Comparison of ENCODE assay signal across 1 cellular context in genomic region chr1:62783736-62784508, GRCh38.
TF ChIP-seq lines count a peak whose summit lies in the region.

Gene ATG4C (plus strand): TSS chr1:62784132. CDS start chr1:62803787, 19,655 bp downstream.

TF ChIP-seq in HepG2, 621 proteins besides CTCF, POLR2A, EP300 and RAD21 (continued from another document and continues in another):
- no peak; the same call in 1 of the 2 replicates for TF ChIP-seq HIC2 (CRISPR knock-in tag; IDR thresholded peaks at IDR 0.05; ENCODE audit: low read depth)
- TF ChIP-seq SATB2 (CRISPR knock-in tag; IDR thresholded peaks at IDR 0.05) = no peak
- TF ChIP-seq ZBTB7A (CRISPR knock-in tag; IDR thresholded peaks at IDR 0.05) = no peak
- TF ChIP-seq ZNF616 (CRISPR knock-in tag; IDR thresholded peaks at IDR 0.05; ENCODE audit: low read depth) = peak; percentile 36; the same call in 1 of the 2 replicates
- TF ChIP-seq KDM6A (CRISPR knock-in tag; IDR thresholded peaks at IDR 0.05; ENCODE audit: low read depth) = no peak
- no peak for TF ChIP-seq ZSCAN30 (CRISPR knock-in tag; IDR thresholded peaks at IDR 0.05)
- no peak for TF ChIP-seq ZBTB39 (CRISPR knock-in tag; IDR thresholded peaks at IDR 0.05)
- 0 out of 2 replicates have a peak, but pooled peaks have one; percentile 22 for TF ChIP-seq EED (CRISPR knock-in tag; IDR thresholded peaks at IDR 0.05)
- peak; percentile 85 for TF ChIP-seq TBX2 (CRISPR knock-in tag; IDR thresholded peaks at IDR 0.05; ENCODE audit: borderline replicate concordance)
- TF ChIP-seq KAT7 (CRISPR knock-in tag; IDR thresholded peaks at IDR 0.05; ENCODE audit: borderline replicate concordance) = peak; percentile 91; the same call in 1 of the 2 replicates
- peak; percentile 79 for TF ChIP-seq YY1 (IDR thresholded peaks at IDR 0.05; ENCODE audit: insufficient read depth, insufficient replicate concordance, low read depth, low read length)
- TF ChIP-seq ZBTB20 (CRISPR knock-in tag; IDR thresholded peaks at IDR 0.05; ENCODE audit: borderline replicate concordance, low read depth) = 0 out of 2 replicates have a peak, but pooled peaks have one; percentile 23
- TF ChIP-seq GFI1 (CRISPR knock-in tag; IDR thresholded peaks at IDR 0.05; ENCODE audit: borderline replicate concordance) = peak; percentile 36; the same call in 1 of the 2 replicates
- TF ChIP-seq USF2 (IDR thresholded peaks at IDR 0.05; ENCODE audit: low read depth, low read length) = no peak
- no peak for TF ChIP-seq USF2 (CRISPR knock-in tag; IDR thresholded peaks at IDR 0.05; ENCODE audit: borderline replicate concordance)
- no peak for TF ChIP-seq AHR (CRISPR knock-in tag; IDR thresholded peaks at IDR 0.05)
- no peak for TF ChIP-seq TEAD2 (CRISPR knock-in tag; IDR thresholded peaks at IDR 0.05)
- peak; percentile 40; the same call in 1 of the 2 replicates for TF ChIP-seq RXRA (CRISPR knock-in tag; IDR thresholded peaks at IDR 0.05)
- 0 out of 2 replicates have a peak, but pooled peaks have one; percentile 49 for TF ChIP-seq CREB3 (CRISPR knock-in tag; IDR thresholded peaks at IDR 0.05)
- TF ChIP-seq PHF8 (CRISPR knock-in tag; IDR thresholded peaks at IDR 0.05) = peak; percentile 95
- no peak; the same call in 1 of the 2 replicates for TF ChIP-seq MIER3 (CRISPR knock-in tag; IDR thresholded peaks at IDR 0.05; ENCODE audit: borderline replicate concordance)
- TF ChIP-seq ZNF282 (IDR thresholded peaks at IDR 0.05; ENCODE audit: partially characterized antibody) = no peak
- TF ChIP-seq ZNF574 (CRISPR knock-in tag; IDR thresholded peaks at IDR 0.05) = peak; percentile 87
- peak; percentile 93 for TF ChIP-seq GMEB1 (CRISPR knock-in tag; IDR thresholded peaks at IDR 0.05; ENCODE audit: borderline replicate concordance)
- TF ChIP-seq ZNF432 (CRISPR knock-in tag; IDR thresholded peaks at IDR 0.05; ENCODE audit: borderline replicate concordance) = no peak
- no peak for TF ChIP-seq PREB (CRISPR knock-in tag; IDR thresholded peaks at IDR 0.05)
- no peak for TF ChIP-seq ATAD3A (CRISPR knock-in tag; IDR thresholded peaks at IDR 0.05)
- TF ChIP-seq NFYB (CRISPR knock-in tag; IDR thresholded peaks at IDR 0.05) = peak; percentile 75
- TF ChIP-seq ZNF605 (CRISPR knock-in tag; IDR thresholded peaks at IDR 0.05) = peak; percentile 70; the same call in 1 of the 2 replicates
- peak; percentile 84 for TF ChIP-seq MYPOP (CRISPR knock-in tag; IDR thresholded peaks at IDR 0.05)
- TF ChIP-seq FOXA1 (IDR thresholded peaks at IDR 0.05) = no peak
- no peak for TF ChIP-seq FOXA1 (CRISPR knock-in tag; IDR thresholded peaks at IDR 0.05)
- TF ChIP-seq ZNF670 (CRISPR knock-in tag; IDR thresholded peaks at IDR 0.05; ENCODE audit: borderline replicate concordance) = no peak
- 0 out of 2 replicates have a peak, but pooled peaks have one; percentile 31 for TF ChIP-seq KLF9 (CRISPR knock-in tag; IDR thresholded peaks at IDR 0.05; ENCODE audit: low read depth)
- TF ChIP-seq CREB1 (IDR thresholded peaks at IDR 0.05) = peak; percentile 84
- TF ChIP-seq CREB1 (CRISPR knock-in tag; IDR thresholded peaks at IDR 0.05) = peak; percentile 97
- TF ChIP-seq ZBED4 (CRISPR knock-in tag; IDR thresholded peaks at IDR 0.05; ENCODE audit: borderline replicate concordance) = peak; percentile 48; the same call in 1 of the 2 replicates
- no peak for TF ChIP-seq ZNF713 (CRISPR knock-in tag; IDR thresholded peaks at IDR 0.05)
- no peak for TF ChIP-seq ZNF597 (CRISPR knock-in tag; IDR thresholded peaks at IDR 0.05)
